ENCODE assay signal across 26 cellular contexts in the genomic region with DNA sequence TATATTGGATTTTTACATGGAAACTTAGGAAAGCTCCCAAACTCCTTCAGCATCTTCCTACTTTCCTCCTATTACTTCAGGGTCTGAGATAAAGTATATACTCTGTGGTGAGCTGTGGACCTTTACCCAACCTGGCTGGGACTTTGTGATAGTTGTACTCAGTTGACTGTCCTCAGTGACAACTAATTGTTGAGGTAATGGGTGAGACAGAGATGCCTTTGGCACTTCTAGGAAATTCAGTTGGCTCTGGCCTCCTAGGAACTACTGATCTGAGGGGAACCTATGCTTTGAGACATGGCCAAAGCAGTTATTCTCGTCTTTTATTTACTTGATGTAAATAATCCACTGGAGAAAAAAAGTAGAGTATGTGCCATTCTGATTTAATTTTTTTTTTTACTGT.
"Had no signal": no experiment of that assay in that cellular context is flagged by ENCODE, and none has a peak within 500 bp of the region (broad histone marks: within the 10 kb centered on the region; RNA-seq: fewer than 3 reads in every experiment).

No MANE protein-coding gene starts in this region.

- H3K27ac ChIP-seq: cardiac muscle cell, SJCRH30, SK-N-MC, WERI-Rb-1 had no signal

- ATAC-seq: activated CD8-positive, alpha-beta memory T cell treated with anti-CD3 and anti-CD28 coated beads, Interleukin-2, amount 10 ng/mL, durations not matched to agents 7 days and 5 days; activated naive CD8-positive, alpha-beta T cell treated with anti-CD3 and anti-CD28 coated beads, Interleukin-2, amount 50 U/mL, for 24 hours; K562; Panc1 had no signal

- H3K27me3 ChIP-seq: cardiac muscle cell, SJCRH30 had no signal

- DNase-seq: activated CD4-positive, alpha-beta memory T cell treated with anti-CD3 and anti-CD28 coated beads, Interleukin-2, amount 10 ng/mL, durations not matched to agents 7 days and 5 days; activated CD4-positive, alpha-beta T cell treated with anti-CD3 and anti-CD28 coated beads for 1 hour; activated CD4-positive, alpha-beta T cell treated with anti-CD3 and anti-CD28 coated beads for 48 hours; activated CD4-positive, CD25-positive, alpha-beta regulatory T cell; activated CD8-positive, alpha-beta memory T cell treated with anti-CD3 and anti-CD28 coated beads for 24 hours; activated CD8-positive, alpha-beta memory T cell treated with anti-CD3 and anti-CD28 coated beads, Interleukin-2, amount 10 ng/mL, durations not matched to agents 7 days and 5 days; activated CD8-positive, alpha-beta memory T cell treated with anti-CD3 and anti-CD28 coated beads, Interleukin-2, amount 50 U/mL, for 48 hours; activated effector memory CD4-positive, alpha-beta T cell treated with Interleukin-2 at 50 U/mL for 16 hours; activated naive CD4-positive, alpha-beta T cell treated with anti-CD3 and anti-CD28 coated beads, Interleukin-2, amount 10 ng/mL, durations not matched to agents 7 days and 5 days; activated naive CD8-positive, alpha-beta T cell treated with anti-CD3 and anti-CD28 coated beads, Interleukin-2, amount 50 U/mL, for 24 hours; activated T-cell treated with anti-CD3 and anti-CD28 coated beads, Interleukin-2, amount 50 U/mL, for 48 hours; aorta; NCI-H1105; NCI-H1436; NCI-H1694 treated with DMSO at 0.1 percent for 48 hours; NCI-H2029; NCI-H345; NCI-H524 treated with DMSO at 0.1 percent for 48 hours; SHP77; SJCRH30; T1000; WERI-Rb-1 had no signal
